ENCODE assay signal across 24 cellular contexts in genomic region chr2:183671233-183671632, GRCh38.
"Had no signal": no experiment of that assay in that cellular context is flagged by ENCODE, and none has a peak within 500 bp of the region (broad histone marks: within the 10 kb centered on the region; RNA-seq: fewer than 3 reads in every experiment).

No MANE protein-coding gene starts in this region.

- ATAC-seq: K562, Panc1, PC-3, T-helper 17 cell had no signal

- H3K4me2 ChIP-seq: KMS-11, SK-N-SH had no signal

- H3K9me3 ChIP-seq: SK-N-SH had no signal

- H3K27ac ChIP-seq: HL-60, KMS-11, RWPE1 had no signal

- DNase-seq: Kasumi-1, MM.1S, NCI-H1048, NCI-H1105 treated with DMSO at 0.1 percent for 48 hours, NCI-H1417 treated with DMSO at 0.1 percent for 48 hours, NCI-H187, NCI-H2029, NCI-H2081 treated with DMSO at 0.1 percent for 48 hours, NCI-H2171, NCI-H2227 treated with DMSO at 0.1 percent for 48 hours, NCI-H524, NCI-H526 treated with DMSO at 0.1 percent for 48 hours, NCI-H748 treated with DMSO at 0.1 percent for 48 hours, PC-3, SHP77, SK-N-SH, T-helper 1 cell, T-helper 17 cell had no signal

- H3K9ac ChIP-seq: KMS-11, SK-N-SH had no signal

- FAIRE-seq: HTR-8/SVneo, K562 had no signal

- H3K4me3 ChIP-seq: K562 had no signal
